Comparison of ENCODE assay signal across 1 cellular context in genomic region chr16:73996624-73997339, GRCh38.
TF ChIP-seq lines count a peak whose summit lies in the region.

No MANE protein-coding gene starts in this region.

TF ChIP-seq in HepG2, 621 proteins besides CTCF, POLR2A, EP300 and RAD21 (continued from another document):
- TF ChIP-seq FOXP4 (CRISPR knock-in tag; IDR thresholded peaks at IDR 0.05) (0 out of 2 replicates have a peak, but pooled peaks have one; percentile 11), CEBPB (IDR thresholded peaks at IDR 0.05; ENCODE audit: borderline replicate concordance, low read depth, low read length) (peak; percentile 72), NR2F6 (IDR thresholded peaks at IDR 0.05) (peak; percentile 53; the same call in 1 of the 2 replicates), NR2F6 (CRISPR knock-in tag; IDR thresholded peaks at IDR 0.05) (no peak; the same call in 1 of the 2 replicates), IRX3 (CRISPR knock-in tag; IDR thresholded peaks at IDR 0.05; ENCODE audit: borderline replicate concordance, low read depth) (no peak), RFXAP (CRISPR knock-in tag; IDR thresholded peaks at IDR 0.05; ENCODE audit: borderline replicate concordance) (no peak), ASH2L (IDR thresholded peaks at IDR 0.05; ENCODE audit: insufficient read length, low read depth, low read length) (peak; percentile 72), SOX5 (CRISPR knock-in tag; IDR thresholded peaks at IDR 0.05; ENCODE audit: borderline replicate concordance) (0 out of 2 replicates have a peak, but pooled peaks have one; percentile 22), HHEX (CRISPR knock-in tag; IDR thresholded peaks at IDR 0.05) (0 out of 2 replicates have a peak, but pooled peaks have one; percentile 45), ISL2 (CRISPR knock-in tag; IDR thresholded peaks at IDR 0.05) (0 out of 2 replicates have a peak, but pooled peaks have one; percentile 26), ZFP82 (CRISPR knock-in tag; IDR thresholded peaks at IDR 0.05; ENCODE audit: borderline replicate concordance) (no peak), CCAR2 (optimal IDR thresholded peaks at IDR 0.05; ENCODE audit: low read depth, low read length) (no peak), NFIC (IDR thresholded peaks at IDR 0.05; ENCODE audit: low read length) (peak; percentile 75; the same call in 1 of the 2 replicates), ZBTB7B (CRISPR knock-in tag; IDR thresholded peaks at IDR 0.05) (no peak), NR2F1 (CRISPR knock-in tag; IDR thresholded peaks at IDR 0.05) (0 out of 4 replicates have a peak, but pooled peaks of 1 of the 2 experiments have one; percentile 52)
TF ChIP-seq in HepG2: peak in this region for 37.
